Comparison of ENCODE assay signal across 9 cellular contexts in genomic region chr9:124242331-124243194, GRCh38. TPM values are rescaled to one million over a fixed set of nuclear protein-coding genes. Genes with fewer than 3 reads are reported as not detected.
DNase-seq lines count a peak whose midpoint lies in the region; ATAC-seq and TF ChIP-seq lines count a peak whose summit lies in the region.
"Had no signal": no experiment of that assay in that cellular context is flagged by ENCODE, and none has a peak within 500 bp of the region (broad histone marks: within the 10 kb centered on the region; RNA-seq: fewer than 3 reads in every experiment).

No MANE protein-coding gene starts in this region.

- ATAC-seq in activated T-cell treated with anti-CD3 and anti-CD28 coated beads, Interleukin-2, amount 50 U/mL, for 72 hours (replicated peaks in 1 of 2) = no peak
- no peak for ATAC-seq in HG02571 (IDR thresholded peaks at IDR 0.05; ENCODE audit: unreplicated experiment)

- no peaks in the 10 kb centered on the region for H3K36me3 ChIP-seq in mucosa of stomach (ENCODE audit: control insufficient read depth, insufficient read depth, low read length)

- peaks cover 24% of the 10 kb centered on the region for H3K4me1 ChIP-seq in mucosa of stomach (ENCODE audit: control insufficient read depth, insufficient read depth, low read length)

- H3K4me3 Mint-ChIP-seq in activated T-cell treated with anti-CD3 and anti-CD28 coated beads, Interleukin-2, amount 50 U/mL, for 72 hours = no peak overlapping the region

- no peak for TF ChIP-seq CTCF in AG04449 (IDR thresholded peaks at IDR 0.05; ENCODE audit: insufficient read depth, low read length, missing control alignments)

- H3K36me3 Mint-ChIP-seq in activated T-cell treated with anti-CD3 and anti-CD28 coated beads, Interleukin-2, amount 50 U/mL, for 72 hours (ENCODE audit: insufficient read depth in 2 of 2) = no peaks in the 10 kb centered on the region

- no peak overlapping the region for H3K27ac Mint-ChIP-seq in activated T-cell treated with anti-CD3 and anti-CD28 coated beads, Interleukin-2, amount 50 U/mL, for 72 hours

- H3K9ac ChIP-seq in mucosa of stomach (ENCODE audit: low read length) = peak overlapping the region; percentile 58

- H3K4me3 ChIP-seq in AG04449 (ENCODE audit: low read depth, low read length) (peak overlapping the region; percentile 41), mucosa of stomach (ENCODE audit: low read length) (no peak overlapping the region)
- H3K4me3 ChIP-seq: SK-N-MC had no signal

- H3K27me3 ChIP-seq in mucosa of stomach (ENCODE audit: control insufficient read depth, insufficient read depth, low read length) = no peaks in the 10 kb centered on the region

- H3K4me1 Mint-ChIP-seq in activated T-cell treated with anti-CD3 and anti-CD28 coated beads, Interleukin-2, amount 50 U/mL, for 72 hours (ENCODE audit: low read depth) = peaks cover 25% of the 10 kb centered on the region

- CTCF ChIA-PET in AG04449 (lab: Yijun Ruan, JAX) = interaction anchor here (1.8 kb wide), 1 partner anchor 116 kb away, joined by 6 read pairs; no protein-coding TSS in a partner anchor

- H3K9me3 Mint-ChIP-seq in activated T-cell treated with anti-CD3 and anti-CD28 coated beads, Interleukin-2, amount 50 U/mL, for 72 hours = no peaks in the 10 kb centered on the region

- peaks cover 30% of the 10 kb centered on the region for H3K27me3 Mint-ChIP-seq in activated T-cell treated with anti-CD3 and anti-CD28 coated beads, Interleukin-2, amount 50 U/mL, for 72 hours (ENCODE audit: low read depth)

- POLR2A ChIA-PET in AG04449 (lab: Yijun Ruan, JAX) = no interaction called here

- no peak for DNase-seq in AG04449 (ENCODE audit: low read depth, low spot score)
- peak; percentile 96 to 97 for DNase-seq in Kasumi-1 (lab: John Stamatoyannopoulos, UW)
- DNase-seq in dermis blood vessel endothelial cell = peak; percentile 66
- no peak for DNase-seq in cerebellar nuclear complex (lab: John Stamatoyannopoulos, UW)
- no peak for DNase-seq in HuH-7 (ENCODE audit: low spot score)
- no peak for DNase-seq in activated T-cell treated with anti-CD3 and anti-CD28 coated beads, Interleukin-2, amount 50 U/mL, for 72 hours

- H3K9me3 ChIP-seq in mucosa of stomach (ENCODE audit: control insufficient read depth, low read length) = no peaks in the 10 kb centered on the region

RNA-seq across cellular contexts. Expression of gene NEK6, which starts 15.2 kb away (rescaled TPM):
- total RNA-seq in dermis blood vessel endothelial cell = 18.7 and 25.6 TPM in 2 replicates
- total RNA-seq in activated T-cell treated with anti-CD3 and anti-CD28 coated beads, Interleukin-2, amount 50 U/mL, for 72 hours = 1 to 10 TPM; 8.1 to 8.5 TPM

Comparison
In these comparisons a context has a peak if more than half of its experiments do, and no peak if none do; other contexts are left out.
1. DNase-seq: peak in Kasumi-1 (2 of 2) and dermis blood vessel endothelial cell (single experiment); none in AG04449 (single experiment), cerebellar nuclear complex (0 of 2), HuH-7 (single experiment) and activated T-cell treated with anti-CD3 and anti-CD28 coated beads, Interleukin-2, amount 50 U/mL, for 72 hours (0 of 2).